ENCODE assay signal across 8 cellular contexts in genomic region chr3:27591321-27591711, GRCh38.
A peak's percentile ranks its signal among the peaks of the same experiment; 100 is the strongest.
DNase-seq lines count a peak whose midpoint lies in the region; ATAC-seq and TF ChIP-seq lines count a peak whose summit lies in the region.

No MANE protein-coding gene starts in this region.

- no peaks in the 10 kb centered on the region for H3K79me2 ChIP-seq in PC-9 (ENCODE audit: low read depth)

- TF ChIP-seq CTCF in brain (conservative IDR thresholded peaks at IDR 0.05) (no peak), tibial nerve (IDR thresholded peaks at IDR 0.05) (no peak), PC-9 (conservative IDR thresholded peaks at IDR 0.05) (no peak)

- H3K4me3 Mint-ChIP-seq in activated CD8-positive, alpha-beta memory T cell treated with anti-CD3 and anti-CD28 coated beads, Interleukin-2, amount 10 ng/mL, durations not matched to agents 7 days and 5 days: peak overlapping the region; percentile 10
- H3K4me3 Mint-ChIP-seq in brain: peak overlapping the region in 3 of 5 experiments; percentile 9 to 46 (median 29)

- peaks cover 16% of the 10 kb centered on the region for H3K36me3 Mint-ChIP-seq in activated CD8-positive, alpha-beta memory T cell treated with anti-CD3 and anti-CD28 coated beads, Interleukin-2, amount 10 ng/mL, durations not matched to agents 7 days and 5 days
- H3K36me3 Mint-ChIP-seq in brain: no peaks in the 10 kb centered on the region

- H2BK120ac ChIP-seq in mesenchymal stem cell (ENCODE audit: low read depth, low read length): no peak overlapping the region

- H2AFZ ChIP-seq in mesenchymal stem cell (ENCODE audit: low read depth, low read length) (no peak overlapping the region), PC-9 (no peak overlapping the region; the same call in 1 of the 2 replicates)

- POLR2A ChIA-PET in PC-9 (lab: Charles Lee; ENCODE audit: unreplicated experiment): no interaction called here

- H3K9ac ChIP-seq in mesenchymal stem cell (ENCODE audit: low read length): peak overlapping the region; percentile 67

- H2BK15ac ChIP-seq in mesenchymal stem cell (ENCODE audit: low read depth, poor library complexity, severe bottlenecking): no peak overlapping the region

- H3K4me1 ChIP-seq in mesenchymal stem cell (ENCODE audit: control insufficient read depth, insufficient read depth, low read depth, low read length) (peaks cover 4% of the 10 kb centered on the region), tibial nerve (peaks cover 0 to 50% (median 30%) of the 10 kb centered on the region in 4 donors), PC-9 (replicated peaks; ENCODE audit: insufficient read depth) (peaks cover 13% of the 10 kb centered on the region)

- H3K18ac ChIP-seq in mesenchymal stem cell (ENCODE audit: low read depth in 1 of 2, low read length in 2 of 2): no peak overlapping the region

- H4K20me1 ChIP-seq in PC-9 (ENCODE audit: insufficient read depth): no peaks in the 10 kb centered on the region

- H2BK5ac ChIP-seq in mesenchymal stem cell (ENCODE audit: low read depth, low read length, poor library complexity, severe bottlenecking): no peak overlapping the region

- H3K9me3 Mint-ChIP-seq in activated CD8-positive, alpha-beta memory T cell treated with anti-CD3 and anti-CD28 coated beads, Interleukin-2, amount 10 ng/mL, durations not matched to agents 7 days and 5 days (ENCODE audit: low read depth): no peaks in the 10 kb centered on the region
- peaks cover 0 to 5% (median 0%) of the 10 kb centered on the region in 5 experiments for H3K9me3 Mint-ChIP-seq in brain

- H4K91ac ChIP-seq in mesenchymal stem cell (ENCODE audit: low read length): no peak overlapping the region

- H3K9me3 ChIP-seq in mesenchymal stem cell (ENCODE audit: control insufficient read depth, low read length) (no peaks in the 10 kb centered on the region), tibial nerve (no peaks in the 10 kb centered on the region), PC-9 (ENCODE audit: insufficient read depth, low read depth) (no peaks in the 10 kb centered on the region)

- no peak overlapping the region for H3K4ac ChIP-seq in mesenchymal stem cell (ENCODE audit: low read depth in 1 of 2, low read length in 2 of 2)

- H4K8ac ChIP-seq in mesenchymal stem cell (ENCODE audit: low read length): no peak overlapping the region

- no peaks in the 10 kb centered on the region for H3K9me2 ChIP-seq in PC-9 (ENCODE audit: insufficient read depth)

- BruUV-seq in PC-9 (replicated peaks; lab: Mats Ljungman, UMichigan): no TSS peak

- TF ChIP-seq EP300 in tibial nerve (IDR thresholded peaks at IDR 0.05): peak in 1 of 2 donors; percentile 7

- intact Hi-C loops in PC-9 (cut with micrococcal nuclease; ENCODE audit: unreplicated experiment): no loop called here

- ATAC-seq in activated CD8-positive, alpha-beta memory T cell treated with anti-CD3 and anti-CD28 coated beads, Interleukin-2, amount 10 ng/mL, durations not matched to agents 7 days and 5 days: peak; percentile 7
- no peak for ATAC-seq in HG02938 (IDR thresholded peaks at IDR 0.05; ENCODE audit: unreplicated experiment)
- ATAC-seq in HG02798 (IDR thresholded peaks at IDR 0.05; ENCODE audit: poor library complexity, unreplicated experiment): no peak

- TF ChIP-seq POLR2A in tibial nerve (IDR thresholded peaks at IDR 0.05): no peak

- H3K27ac Mint-ChIP-seq in activated CD8-positive, alpha-beta memory T cell treated with anti-CD3 and anti-CD28 coated beads, Interleukin-2, amount 10 ng/mL, durations not matched to agents 7 days and 5 days: peak overlapping the region; percentile 85
- H3K27ac Mint-ChIP-seq in brain: peak overlapping the region in 4 of 5 experiments; percentile 8 to 84 (median 78)

- H3F3A ChIP-seq in PC-9 (ENCODE audit: insufficient read depth, low read depth): 0 out of 2 replicates have a peak, but pooled peaks cover 4% of the 10 kb centered on the region

- no peak for DNase-seq in activated CD8-positive, alpha-beta memory T cell treated with anti-CD3 and anti-CD28 coated beads, Interleukin-2, amount 10 ng/mL, durations not matched to agents 7 days and 5 days
- no peak for DNase-seq in activated CD8-positive, alpha-beta memory T cell treated with anti-CD3 and anti-CD28 coated beads, Interleukin-2, amount 50 U/mL, for 4 hours
- DNase-seq in mesenchymal stem cell: no peak
- DNase-seq in tibial nerve (ENCODE audit: low spot score in 2 of 2): no peak
- no peak for DNase-seq in PC-9

- H3K4me1 Mint-ChIP-seq in activated CD8-positive, alpha-beta memory T cell treated with anti-CD3 and anti-CD28 coated beads, Interleukin-2, amount 10 ng/mL, durations not matched to agents 7 days and 5 days: peaks cover 46% of the 10 kb centered on the region
- peaks cover 39% of the 10 kb centered on the region for H3K4me1 Mint-ChIP-seq in brain

- H3K79me1 ChIP-seq in mesenchymal stem cell (replicated peaks; ENCODE audit: low read length, poor library complexity, severe bottlenecking): no peaks in the 10 kb centered on the region

- H3K4me2 ChIP-seq in mesenchymal stem cell (ENCODE audit: low read length, poor library complexity, severe bottlenecking) (no peak overlapping the region), PC-9 (no peak overlapping the region)

- no peaks in the 10 kb centered on the region for H3K36me3 ChIP-seq in mesenchymal stem cell (ENCODE audit: control insufficient read depth in 1 of 2, insufficient read depth in 2 of 2, low read depth in 1 of 2, low read length in 2 of 2)
- H3K36me3 ChIP-seq in tibial nerve: no peaks in the 10 kb centered on the region
- H3K36me3 ChIP-seq in PC-9 (ENCODE audit: low read depth): no peaks in the 10 kb centered on the region

- H3K27me3 ChIP-seq in mesenchymal stem cell (ENCODE audit: control insufficient read depth in 1 of 2, insufficient read depth in 1 of 2, low read length in 2 of 2): no peaks in the 10 kb centered on the region
- H3K27me3 ChIP-seq in tibial nerve: no peaks in the 10 kb centered on the region
- no peaks in the 10 kb centered on the region for H3K27me3 ChIP-seq in PC-9 (ENCODE audit: insufficient read depth, low read depth)

- no peak overlapping the region for H2AK5ac ChIP-seq in mesenchymal stem cell (ENCODE audit: low read length, severe bottlenecking)

- H3K23ac ChIP-seq in mesenchymal stem cell (ENCODE audit: low read length in 2 of 2): no peak overlapping the region

- 43% methylated on average over 3 of the region's 3 CpGs for whole genome bisulfite sequencing in mesenchymal stem cell
- 19 to 22% methylated on average over 3 of the region's 3 CpGs for WGBS in tibial nerve, 2 donors

- no peak overlapping the region for H2BK12ac ChIP-seq in mesenchymal stem cell (ENCODE audit: low read length in 2 of 2)

- H3K27me3 Mint-ChIP-seq in activated CD8-positive, alpha-beta memory T cell treated with anti-CD3 and anti-CD28 coated beads, Interleukin-2, amount 10 ng/mL, durations not matched to agents 7 days and 5 days: no peaks in the 10 kb centered on the region
- peaks cover 5% of the 10 kb centered on the region for H3K27me3 Mint-ChIP-seq in brain

- H3K14ac ChIP-seq in mesenchymal stem cell (ENCODE audit: low read length in 2 of 2): no peak overlapping the region

- CTCF ChIA-PET in activated CD8-positive, alpha-beta memory T cell treated with anti-CD3 and anti-CD28 coated beads, Interleukin-2, amount 10 ng/mL, durations not matched to agents 7 days and 5 days (lab: Charles Lee): interaction anchor here (0.8 to 1.7 kb wide), 5 partner anchors 39 to 107 kb away, joined by 3 to 5 read pairs (median 4); partner anchors contain the start of gene SLC4A7
- CTCF ChIA-PET in PC-9 (lab: Charles Lee): no interaction called here

- peak overlapping the region in 1 of 2 experiments; percentile 42 for H3K4me3 ChIP-seq in mesenchymal stem cell (ENCODE audit: insufficient read depth in 1 of 2, low read depth in 1 of 2, low read length in 2 of 2)
- H3K4me3 ChIP-seq in tibial nerve: peak overlapping the region in 1 of 4 donors; percentile 15
- H3K4me3 ChIP-seq in PC-9: no peak overlapping the region

- H3K27ac ChIP-seq in mesenchymal stem cell (ENCODE audit: low read length, poor library complexity, severe bottlenecking): peak overlapping the region; percentile 1
- H3K27ac ChIP-seq in tibial nerve: peak overlapping the region; percentile 9 to 93 (median 70)
- no peak overlapping the region for H3K27ac ChIP-seq in PC-9
